8 cellular contexts compared by ENCODE assay signal in genomic region chr3:56702487-56703315, GRCh38. TPM values are rescaled to one million over a fixed set of nuclear protein-coding genes. Genes with fewer than 3 reads are reported as not detected.
DNase-seq lines count a peak whose midpoint lies in the region; ATAC-seq, FAIRE-seq and TF ChIP-seq lines count a peak whose summit lies in the region.

No MANE protein-coding gene starts in this region.

- H3K27me3 Mint-ChIP-seq in Caco-2 (ENCODE audit: insufficient read depth, unreplicated experiment), result no peaks in the 10 kb centered on the region

- no peak for TF ChIP-seq POLR2A in ovary (IDR thresholded peaks at IDR 0.05)

- WGBS in ovary, 3 donors, result 6 to 20% (median 20%) methylated on average over 5 of the region's 5 CpGs

- peaks cover 8% of the 10 kb centered on the region for H3K9me3 ChIP-seq in Caco-2
- no peaks in the 10 kb centered on the region for H3K9me3 ChIP-seq in ovary

- H3K27ac Mint-ChIP-seq in Caco-2 (ENCODE audit: unreplicated experiment), result no peak overlapping the region

- H3K4me1 Mint-ChIP-seq in Caco-2 (ENCODE audit: low read depth, unreplicated experiment), result peaks cover 12% of the 10 kb centered on the region

- peaks cover 4% of the 10 kb centered on the region; the same call in 1 of the 2 replicates for H3K4me1 ChIP-seq in Caco-2
- no peaks in the 10 kb centered on the region for H3K4me1 ChIP-seq in ovary (ENCODE audit: insufficient read depth)

- no peaks in the 10 kb centered on the region for H3K9me3 Mint-ChIP-seq in Caco-2 (ENCODE audit: unreplicated experiment)

- no peak for ATAC-seq in GM19467 (IDR thresholded peaks at IDR 0.05; ENCODE audit: unreplicated experiment)

- H3K4me3 Mint-ChIP-seq in Caco-2 (ENCODE audit: unreplicated experiment), result no peak overlapping the region

- no TSS peak for BruUV-seq in Caco-2 (replicated peaks; lab: Mats Ljungman, UMichigan)

- H3K4me3 ChIP-seq in Caco-2 (ENCODE audit: low read depth, low read length) (no peak overlapping the region), ovary (no peak overlapping the region)

- POLR2A ChIA-PET in Caco-2 (lab: Charles Lee), result interaction anchor here (0.7 kb wide), 2 partner anchors 147 to 287 kb away, joined by 3 read pairs; no protein-coding TSS in a partner anchor

- intact Hi-C loops in Caco-2 (cut with micrococcal nuclease; ENCODE audit: unreplicated experiment), result loop anchor here (1.0 kb wide), 2 partner anchors 97 to 287 kb away; no protein-coding TSS in a partner anchor
- intact Hi-C loops in ovary (cut with DNase I), result loop anchor here (2.0 to 10.0 kb wide), 5 partner anchors 92 to 286 kb away; partner anchors contain the start of gene ARHGEF3 (in 2 of the 4)

- H3K27me3 ChIP-seq in Caco-2 (replicated peaks; ENCODE audit: control insufficient read depth, insufficient read depth, low read length) (no peaks in the 10 kb centered on the region), ovary (no peaks in the 10 kb centered on the region)

- H3K36me3 ChIP-seq in Caco-2 (ENCODE audit: control insufficient read depth, insufficient read depth, low read length) (no peaks in the 10 kb centered on the region), ovary (no peaks in the 10 kb centered on the region)

- TF ChIP-seq EP300 in ovary (IDR thresholded peaks at IDR 0.05), result no peak

- peak; percentile 68 to 76 for TF ChIP-seq CTCF in Caco-2 (IDR thresholded peaks at IDR 0.05; ENCODE audit: insufficient read depth in 1 of 2, low read depth in 1 of 2, low read length in 1 of 2, severe bottlenecking in 1 of 2, unreplicated experiment in 1 of 2)
- peak; percentile 79 to 91 (median 91) for TF ChIP-seq CTCF in ovary (IDR thresholded peaks at IDR 0.05)

- peak; percentile 93 for FAIRE-seq in frontal cortex (lab: Jason Lieb, UNC)

- CTCF ChIA-PET in Caco-2 (lab: Charles Lee), result interaction anchor here (0.6 to 2.0 kb wide), 13 partner anchors 19 to 391 kb away, joined by 3 to 36 read pairs (median 5); partner anchors contain the start of genes ARHGEF3 and SPATA12

- H3K27ac ChIP-seq in ovary, result no peak overlapping the region

- H3K36me3 Mint-ChIP-seq in Caco-2 (ENCODE audit: insufficient read depth, unreplicated experiment), result no peaks in the 10 kb centered on the region

- DNase-seq in Caco-2 (peak in 1 of 2 experiments; percentile 56), HCEC 1CT (peak; percentile 59), NCI-H774 (lab: John Stamatoyannopoulos, UW) (peak; percentile 6), frontal cortex (ENCODE audit: low spot score in 2 of 2) (peak; percentile 44 to 46), ovary (peak in 2 of 5 donors; percentile 34 to 68), epidermal melanocyte (ENCODE audit: insufficient read length, low spot score) (no peak)
- peak; percentile 36 for DNase-seq in activated CD8-positive, alpha-beta memory T cell treated with anti-CD3 and anti-CD28 coated beads, Interleukin-2, amount 50 U/mL, for 4 hours

RNA-seq across cellular contexts. Expression of gene TASOR, which starts 19.6 kb away (rescaled TPM):
- total RNA-seq in Caco-2 (2022) (54.7 and 59.0 TPM in 2 replicates), frontal cortex (187 TPM), ovary (10 to 100 TPM; 59.6 to 95.5 (median 66.1) TPM)
- polyA plus RNA-seq in ovary, result 10 to 100 TPM; 27.3 to 40.7 TPM
